Comparison of ENCODE assay signal across 15 cellular contexts in the genomic region with DNA sequence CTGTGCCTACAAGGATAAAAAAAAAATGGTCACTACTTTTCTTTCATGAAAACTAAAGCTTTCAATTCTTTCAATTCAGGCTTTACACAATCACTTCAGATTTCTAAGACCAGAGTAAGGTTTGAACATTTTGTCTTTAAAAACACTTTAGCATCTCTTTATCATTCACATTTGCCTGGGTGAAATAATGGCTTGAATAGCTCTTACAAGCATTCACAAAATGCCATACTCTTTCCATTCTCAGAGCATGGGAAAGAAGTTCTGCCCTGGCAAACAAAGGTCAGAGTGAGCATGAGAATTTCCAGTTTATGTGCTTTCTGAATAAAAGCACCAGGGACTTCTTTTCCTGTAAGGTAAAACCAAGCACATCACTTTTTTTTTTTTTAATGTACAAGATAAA.
"Had no signal": no experiment of that assay in that cellular context is flagged by ENCODE, and none has a peak within 500 bp of the region (broad histone marks: within the 10 kb centered on the region; RNA-seq: fewer than 3 reads in every experiment).

No MANE protein-coding gene starts in this region.

- H3K9me3 ChIP-seq: body of pancreas, colonic mucosa, gastroesophageal sphincter, heart right ventricle, neutrophil had no signal

- H3K27ac Mint-ChIP-seq: activated B cell treated with CpG ODN at 0.5 μM for 24 hours; activated CD4-positive, alpha-beta T cell treated with anti-CD3 and anti-CD28 coated beads, Interleukin-2, amount 10 ng/mL, durations not matched to agents 7 days and 5 days; activated naive CD4-positive, alpha-beta T cell treated with anti-CD3 and anti-CD28 coated beads, Interleukin-2, amount 10 ng/mL, durations not matched to agents 7 days and 5 days; natural killer cell had no signal

- H3K27me3 ChIP-seq: body of pancreas, colonic mucosa, gastroesophageal sphincter, neutrophil had no signal

- H3K4me3 Mint-ChIP-seq: activated B cell treated with CpG ODN at 0.5 μM for 24 hours; activated CD4-positive, alpha-beta T cell treated with anti-CD3 and anti-CD28 coated beads, Interleukin-2, amount 10 ng/mL, durations not matched to agents 7 days and 5 days; activated naive CD4-positive, alpha-beta T cell treated with anti-CD3 and anti-CD28 coated beads, Interleukin-2, amount 10 ng/mL, durations not matched to agents 7 days and 5 days; natural killer cell had no signal

- H3K36me3 Mint-ChIP-seq: natural killer cell had no signal

- H3K27me3 Mint-ChIP-seq: activated B cell treated with CpG ODN at 0.5 μM for 24 hours; activated CD4-positive, alpha-beta T cell treated with anti-CD3 and anti-CD28 coated beads, Interleukin-2, amount 10 ng/mL, durations not matched to agents 7 days and 5 days; activated naive CD4-positive, alpha-beta T cell treated with anti-CD3 and anti-CD28 coated beads, Interleukin-2, amount 10 ng/mL, durations not matched to agents 7 days and 5 days had no signal

- H3K36me3 ChIP-seq: colonic mucosa had no signal

- H3K27ac ChIP-seq: body of pancreas, colonic mucosa, gastroesophageal sphincter, heart right ventricle, neutrophil, parathyroid adenoma had no signal

- DNase-seq: activated B cell treated with CpG ODN at 0.5 μM for 24 hours; activated CD4-positive, alpha-beta T cell treated with anti-CD3 and anti-CD28 coated beads, Interleukin-2, amount 10 ng/mL, durations not matched to agents 7 days and 5 days; activated naive CD4-positive, alpha-beta T cell treated with anti-CD3 and anti-CD28 coated beads, Interleukin-2, amount 10 ng/mL, durations not matched to agents 7 days and 5 days; amygdala; body of pancreas; caudate nucleus; colonic mucosa; heart right ventricle; left colon; mammary epithelial cell; natural killer cell; stimulated activated CD4-positive, alpha-beta T cell treated with anti-CD3 and anti-CD28 coated beads, Interleukin-1b, Interleukin-23, amount 100 ng/mL, for 48 hours had no signal

- ATAC-seq: body of pancreas, gastroesophageal sphincter, heart right ventricle, left colon, natural killer cell had no signal

- H3K4me3 ChIP-seq: body of pancreas, colonic mucosa, gastroesophageal sphincter, heart right ventricle had no signal

- H3K4me1 ChIP-seq: body of pancreas, colonic mucosa, parathyroid adenoma had no signal

- H3K9me3 Mint-ChIP-seq: activated B cell treated with CpG ODN at 0.5 μM for 24 hours; activated CD4-positive, alpha-beta T cell treated with anti-CD3 and anti-CD28 coated beads, Interleukin-2, amount 10 ng/mL, durations not matched to agents 7 days and 5 days; activated naive CD4-positive, alpha-beta T cell treated with anti-CD3 and anti-CD28 coated beads, Interleukin-2, amount 10 ng/mL, durations not matched to agents 7 days and 5 days; natural killer cell had no signal
